Comparison of ENCODE assay signal across 1 cellular context in the genomic region with DNA sequence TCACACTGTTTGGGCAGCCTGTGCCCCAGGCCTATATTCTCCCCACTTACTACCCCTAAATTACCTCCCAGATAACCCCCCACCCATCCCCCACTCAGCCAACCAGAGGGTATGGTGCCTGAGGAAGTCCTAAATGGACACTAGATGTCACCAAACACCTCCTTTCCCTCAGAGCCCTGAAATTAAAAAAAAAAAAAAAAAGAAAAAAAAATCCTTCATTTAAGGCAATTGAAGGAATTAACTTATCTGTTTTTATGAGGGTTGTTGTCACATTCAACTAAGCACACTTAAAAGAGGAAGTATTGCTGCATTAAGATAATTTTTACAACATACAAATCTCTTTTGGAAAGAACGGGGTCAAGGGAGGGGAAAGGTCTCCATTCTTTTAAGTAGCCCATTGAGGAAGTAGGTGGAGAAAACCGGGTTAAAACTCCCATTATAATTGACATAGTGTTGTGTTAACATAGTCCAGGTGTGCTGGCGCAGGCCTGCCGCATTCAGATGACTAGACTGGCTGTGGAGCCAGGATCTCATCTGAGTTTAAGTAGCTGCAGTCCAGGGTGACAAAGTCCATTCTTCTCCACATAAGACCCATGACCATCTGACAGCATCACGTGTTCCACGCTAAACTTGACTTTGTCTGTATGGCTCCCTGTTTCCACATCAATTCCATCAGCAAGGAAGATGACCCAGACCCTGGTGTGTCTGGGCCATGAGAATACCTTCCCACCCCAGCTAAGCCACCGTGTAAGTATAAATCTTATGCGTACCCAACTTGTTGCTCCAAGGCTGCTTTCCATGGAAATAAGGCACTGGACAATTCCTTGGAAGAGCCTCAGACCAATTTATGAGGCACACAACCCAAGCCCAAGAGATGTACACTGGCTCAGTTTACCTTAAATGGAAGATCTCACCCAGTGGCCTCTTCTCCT.
TF ChIP-seq lines count a peak whose summit lies in the region.

No MANE protein-coding gene starts in this region.

TF ChIP-seq in HepG2, 621 proteins besides CTCF, POLR2A, EP300 and RAD21 (continued from another document and continues in another):
- TF ChIP-seq ZNF407 (CRISPR knock-in tag; IDR thresholded peaks at IDR 0.05; ENCODE audit: not compliant biosample characterization), result no peak
- TF ChIP-seq ZNF451 (CRISPR knock-in tag; IDR thresholded peaks at IDR 0.05), result no peak
- no peak for TF ChIP-seq HMG20A (CRISPR knock-in tag; IDR thresholded peaks at IDR 0.05; ENCODE audit: borderline replicate concordance)
- no peak for TF ChIP-seq MXI1 (IDR thresholded peaks at IDR 0.05; ENCODE audit: borderline replicate concordance, low read depth, low read length)
- TF ChIP-seq CCAR2 (optimal IDR thresholded peaks at IDR 0.05; ENCODE audit: low read depth, low read length), result no peak
- TF ChIP-seq POGK (CRISPR knock-in tag; conservative IDR thresholded peaks at IDR 0.05), result no peak
- no peak for TF ChIP-seq MBNL3 (CRISPR knock-in tag; conservative IDR thresholded peaks at IDR 0.05)
- TF ChIP-seq ZNF441 (CRISPR knock-in tag; IDR thresholded peaks at IDR 0.05; ENCODE audit: borderline replicate concordance), result no peak
- no peak for TF ChIP-seq ATF2 (CRISPR knock-in tag; IDR thresholded peaks at IDR 0.05)
- TF ChIP-seq ZNF557 (CRISPR knock-in tag; IDR thresholded peaks at IDR 0.05), result no peak
- TF ChIP-seq KAT7 (CRISPR knock-in tag; IDR thresholded peaks at IDR 0.05; ENCODE audit: borderline replicate concordance), result no peak
- no peak for TF ChIP-seq TBP (CRISPR knock-in tag; IDR thresholded peaks at IDR 0.05)
- TF ChIP-seq NFE2L1 (CRISPR knock-in tag; IDR thresholded peaks at IDR 0.05; ENCODE audit: borderline replicate concordance), result no peak
- TF ChIP-seq ZNF143 (CRISPR knock-in tag; IDR thresholded peaks at IDR 0.05), result no peak
- no peak for TF ChIP-seq SUZ12 (IDR thresholded peaks at IDR 0.05; ENCODE audit: low read depth, low read length)
- no peak for TF ChIP-seq SMAD3 (CRISPR knock-in tag; IDR thresholded peaks at IDR 0.05)
- TF ChIP-seq IRF2 (CRISPR knock-in tag; IDR thresholded peaks at IDR 0.05), result no peak
- TF ChIP-seq PRMT3 (CRISPR knock-in tag; IDR thresholded peaks at IDR 0.05; ENCODE audit: borderline replicate concordance, low read depth), result no peak
- TF ChIP-seq BRCA1 (CRISPR knock-in tag; IDR thresholded peaks at IDR 0.05), result no peak
- TF ChIP-seq ZNF569 (CRISPR knock-in tag; IDR thresholded peaks at IDR 0.05; ENCODE audit: borderline replicate concordance), result no peak
- TF ChIP-seq NR0B2 (CRISPR knock-in tag; IDR thresholded peaks at IDR 0.05), result no peak
- TF ChIP-seq RARA (CRISPR knock-in tag; IDR thresholded peaks at IDR 0.05), result peak; percentile 70
- no peak for TF ChIP-seq ELF1 (CRISPR knock-in tag; IDR thresholded peaks at IDR 0.05)
- TF ChIP-seq, protein P1, sequence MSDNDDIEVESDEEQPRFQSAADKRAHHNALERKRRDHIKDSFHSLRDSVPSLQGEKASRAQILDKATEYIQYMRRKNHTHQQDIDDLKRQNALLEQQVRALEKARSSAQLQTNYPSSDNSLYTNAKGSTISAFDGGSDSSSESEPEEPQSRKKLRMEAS (IDR thresholded peaks at IDR 0.05), result no peak
- 0 out of 2 replicates have a peak, but pooled peaks have one; percentile 37 for TF ChIP-seq MED1 (CRISPR knock-in tag; IDR thresholded peaks at IDR 0.05)
- no peak for TF ChIP-seq DR1 (CRISPR knock-in tag; IDR thresholded peaks at IDR 0.05)
- TF ChIP-seq ZNF703 (CRISPR knock-in tag; IDR thresholded peaks at IDR 0.05; ENCODE audit: borderline replicate concordance), result no peak
- TF ChIP-seq ZNF138 (CRISPR knock-in tag; IDR thresholded peaks at IDR 0.05; ENCODE audit: low read depth), result no peak
- TF ChIP-seq SRSF9 (IDR thresholded peaks at IDR 0.05; ENCODE audit: borderline replicate concordance, insufficient read depth, low read depth, low read length, poor library complexity, severe bottlenecking), result no peak
- no peak for TF ChIP-seq CENPT (CRISPR knock-in tag; IDR thresholded peaks at IDR 0.05; ENCODE audit: low read depth)
- TF ChIP-seq E2F1 (CRISPR knock-in tag; IDR thresholded peaks at IDR 0.05), result no peak
- TF ChIP-seq, protein P2, sequence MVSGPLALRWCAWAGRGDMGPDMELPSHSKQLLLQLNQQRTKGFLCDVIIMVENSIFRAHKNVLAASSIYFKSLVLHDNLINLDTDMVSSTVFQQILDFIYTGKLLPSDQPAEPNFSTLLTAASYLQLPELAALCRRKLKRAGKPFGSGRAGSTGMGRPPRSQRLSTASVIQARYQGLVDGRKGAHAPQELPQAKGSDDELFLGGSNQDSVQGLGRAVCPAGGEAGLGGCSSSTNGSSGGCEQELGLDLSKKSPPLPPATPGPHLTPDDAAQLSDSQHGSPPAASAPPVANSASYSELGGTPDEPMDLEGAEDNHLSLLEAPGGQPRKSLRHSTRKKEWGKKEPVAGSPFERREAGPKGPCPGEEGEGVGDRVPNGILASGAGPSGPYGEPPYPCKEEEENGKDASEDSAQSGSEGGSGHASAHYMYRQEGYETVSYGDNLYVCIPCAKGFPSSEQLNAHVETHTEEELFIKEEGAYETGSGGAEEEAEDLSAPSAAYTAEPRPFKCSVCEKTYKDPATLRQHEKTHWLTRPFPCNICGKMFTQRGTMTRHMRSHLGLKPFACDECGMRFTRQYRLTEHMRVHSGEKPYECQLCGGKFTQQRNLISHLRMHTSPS (CRISPR knock-in tag; IDR thresholded peaks at IDR 0.05; ENCODE audit: low read depth), result no peak
- peak; percentile 54 for TF ChIP-seq ZNF501 (CRISPR knock-in tag; IDR thresholded peaks at IDR 0.05)
- peak; percentile 34 for TF ChIP-seq ASH2L (IDR thresholded peaks at IDR 0.05; ENCODE audit: insufficient read length, low read depth, low read length)
- no peak for TF ChIP-seq ZNF530 (CRISPR knock-in tag; IDR thresholded peaks at IDR 0.05; ENCODE audit: low read depth)
- TF ChIP-seq SRSF4 (IDR thresholded peaks at IDR 0.05; ENCODE audit: low read depth, low read length, poor library complexity, severe bottlenecking), result no peak
- TF ChIP-seq HNF4A (CRISPR knock-in tag; IDR thresholded peaks at IDR 0.05), result peak; percentile 90
- TF ChIP-seq, protein P3, sequence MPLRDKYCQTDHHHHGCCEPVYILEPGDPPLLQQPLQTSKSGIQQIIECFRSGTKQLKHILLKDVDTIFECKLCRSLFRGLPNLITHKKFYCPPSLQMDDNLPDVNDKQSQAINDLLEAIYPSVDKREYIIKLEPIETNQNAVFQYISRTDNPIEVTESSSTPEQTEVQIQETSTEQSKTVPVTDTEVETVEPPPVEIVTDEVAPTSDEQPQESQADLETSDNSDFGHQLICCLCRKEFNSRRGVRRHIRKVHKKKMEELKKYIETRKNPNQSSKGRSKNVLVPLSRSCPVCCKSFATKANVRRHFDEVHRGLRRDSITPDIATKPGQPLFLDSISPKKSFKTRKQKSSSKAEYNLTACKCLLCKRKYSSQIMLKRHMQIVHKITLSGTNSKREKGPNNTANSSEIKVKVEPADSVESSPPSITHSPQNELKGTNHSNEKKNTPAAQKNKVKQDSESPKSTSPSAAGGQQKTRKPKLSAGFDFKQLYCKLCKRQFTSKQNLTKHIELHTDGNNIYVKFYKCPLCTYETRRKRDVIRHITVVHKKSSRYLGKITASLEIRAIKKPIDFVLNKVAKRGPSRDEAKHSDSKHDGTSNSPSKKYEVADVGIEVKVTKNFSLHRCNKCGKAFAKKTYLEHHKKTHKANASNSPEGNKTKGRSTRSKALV (CRISPR knock-in tag; IDR thresholded peaks at IDR 0.05), result no peak
- no peak for TF ChIP-seq ATF3 (CRISPR knock-in tag; IDR thresholded peaks at IDR 0.05)
- TF ChIP-seq ZNF414 (CRISPR knock-in tag; IDR thresholded peaks at IDR 0.05), result no peak
- TF ChIP-seq CBX5 (CRISPR knock-in tag; IDR thresholded peaks at IDR 0.05; ENCODE audit: borderline replicate concordance), result 0 out of 2 replicates have a peak, but pooled peaks have one; percentile 39
